In the genomic region with DNA sequence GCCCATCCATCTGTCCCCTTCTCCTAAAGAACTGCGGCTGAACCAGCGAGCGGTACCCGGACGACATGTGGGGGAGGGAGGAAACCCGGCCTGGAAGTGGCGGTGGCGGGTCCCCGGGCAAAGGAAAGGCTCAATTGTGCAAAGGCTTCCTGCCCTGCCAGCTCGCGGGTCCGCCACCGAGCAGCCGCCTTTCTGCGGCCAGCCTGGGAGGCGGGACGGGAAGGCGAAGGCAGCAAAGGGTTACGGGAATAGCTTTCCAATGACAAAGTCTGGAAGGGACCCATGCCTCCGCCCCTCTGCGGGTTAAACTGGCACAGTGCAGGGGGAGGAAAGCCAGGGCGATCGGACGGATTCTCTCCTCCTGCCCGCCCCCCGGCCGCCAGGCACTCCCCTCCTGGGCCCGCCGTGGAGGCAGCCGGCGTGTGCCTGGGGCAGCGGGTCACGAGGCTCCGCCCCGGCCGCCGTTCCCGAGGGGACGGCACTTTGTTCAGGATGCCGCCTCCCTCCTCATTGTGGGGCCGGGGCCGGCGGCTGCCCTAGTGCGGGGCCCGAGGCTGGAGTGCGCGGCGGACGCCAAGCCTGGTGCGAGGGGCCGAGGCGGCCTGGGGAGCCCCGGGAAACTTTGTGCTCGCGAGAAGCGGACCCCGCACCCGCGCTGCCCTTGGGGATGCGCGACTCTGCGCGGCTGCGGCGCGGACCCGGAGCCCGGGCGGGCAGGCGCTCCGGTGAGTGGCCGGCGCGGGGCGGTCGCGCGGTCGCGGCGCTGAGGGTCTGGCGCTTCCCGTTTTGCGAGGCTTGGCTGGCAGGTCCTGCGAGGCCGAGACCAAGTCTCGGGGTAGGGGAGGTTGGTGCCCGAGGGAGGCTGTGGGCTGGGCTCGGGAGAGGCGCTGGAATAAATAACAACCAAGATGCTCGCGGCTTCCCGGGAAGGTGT, we compare ENCODE assay signal across 8 cellular contexts. TPM values are rescaled to one million over a fixed set of nuclear protein-coding genes. Genes with fewer than 3 reads are reported as not detected.
A peak's percentile ranks its signal among the peaks of the same experiment; 100 is the strongest.
DNase-seq lines count a peak whose midpoint lies in the region; ATAC-seq lines count a peak whose summit lies in the region.

A gene with protein sequence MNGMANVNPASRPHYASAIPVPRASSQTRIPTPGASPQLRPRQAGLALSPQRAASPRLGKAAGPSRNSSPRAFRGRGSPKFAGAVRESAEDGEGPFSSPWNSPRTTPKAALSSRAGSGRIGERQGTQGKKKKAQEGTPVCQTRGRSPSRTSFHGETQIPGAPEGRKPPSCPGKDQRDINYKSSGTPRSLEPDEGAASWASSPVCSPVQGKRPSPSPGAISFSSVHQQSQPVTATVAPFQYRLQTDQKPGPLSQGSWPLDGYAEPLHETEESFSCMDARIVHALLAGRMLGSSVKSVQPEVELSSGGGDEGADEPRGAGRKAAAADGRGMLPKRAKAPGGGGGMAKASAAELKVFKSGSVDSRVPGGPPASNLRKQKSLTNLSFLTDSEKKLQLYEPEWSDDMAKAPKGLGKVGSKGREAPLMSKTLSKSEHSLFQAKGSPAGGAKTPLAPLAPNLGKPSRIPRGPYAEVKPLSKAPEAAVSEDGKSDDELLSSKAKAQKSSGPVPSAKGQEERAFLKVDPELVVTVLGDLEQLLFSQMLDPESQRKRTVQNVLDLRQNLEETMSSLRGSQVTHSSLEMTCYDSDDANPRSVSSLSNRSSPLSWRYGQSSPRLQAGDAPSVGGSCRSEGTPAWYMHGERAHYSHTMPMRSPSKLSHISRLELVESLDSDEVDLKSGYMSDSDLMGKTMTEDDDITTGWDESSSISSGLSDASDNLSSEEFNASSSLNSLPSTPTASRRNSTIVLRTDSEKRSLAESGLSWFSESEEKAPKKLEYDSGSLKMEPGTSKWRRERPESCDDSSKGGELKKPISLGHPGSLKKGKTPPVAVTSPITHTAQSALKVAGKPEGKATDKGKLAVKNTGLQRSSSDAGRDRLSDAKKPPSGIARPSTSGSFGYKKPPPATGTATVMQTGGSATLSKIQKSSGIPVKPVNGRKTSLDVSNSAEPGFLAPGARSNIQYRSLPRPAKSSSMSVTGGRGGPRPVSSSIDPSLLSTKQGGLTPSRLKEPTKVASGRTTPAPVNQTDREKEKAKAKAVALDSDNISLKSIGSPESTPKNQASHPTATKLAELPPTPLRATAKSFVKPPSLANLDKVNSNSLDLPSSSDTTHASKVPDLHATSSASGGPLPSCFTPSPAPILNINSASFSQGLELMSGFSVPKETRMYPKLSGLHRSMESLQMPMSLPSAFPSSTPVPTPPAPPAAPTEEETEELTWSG (N-terminal part only) (plus strand): TSS at position 510 of the 934 bp plus-strand sequence. CDS start 83,758 bp downstream, outside the sequence.

- CTCF ChIA-PET in activated CD4-positive, alpha-beta T cell treated with anti-CD3 and anti-CD28 coated beads, Interleukin-2, amount 10 ng/mL, durations not matched to agents 7 days and 5 days (lab: Charles Lee), result interaction anchor here (1.6 to 1.8 kb wide), 2 partner anchors 12 to 26 kb away, joined by 7 to 8 read pairs; no protein-coding TSS in a partner anchor

- H3K27ac ChIP-seq in right cardiac atrium (ENCODE audit: low read length), result peak within 1 kb of the TSS; percentile 87

- POLR2A ChIA-PET in activated CD4-positive, alpha-beta T cell treated with anti-CD3 and anti-CD28 coated beads, Interleukin-2, amount 10 ng/mL, durations not matched to agents 7 days and 5 days (lab: Charles Lee), result no interaction called here

- no peaks in the 10 kb centered on the region for H3K27me3 ChIP-seq in right cardiac atrium (ENCODE audit: control insufficient read depth, insufficient read depth)

- H3K4me1 ChIP-seq in right cardiac atrium (ENCODE audit: control insufficient read depth, insufficient read depth, low read length), result peaks cover 9% of the 10 kb centered on the region

- H3K9me3 Mint-ChIP-seq in activated CD4-positive, alpha-beta T cell treated with anti-CD3 and anti-CD28 coated beads, Interleukin-2, amount 10 ng/mL, durations not matched to agents 7 days and 5 days, result no peaks in the 10 kb centered on the region

- no peak within 1 kb of the TSS for H3K27ac Mint-ChIP-seq in activated CD4-positive, alpha-beta T cell treated with anti-CD3 and anti-CD28 coated beads, Interleukin-2, amount 10 ng/mL, durations not matched to agents 7 days and 5 days

- peak within 1 kb of the TSS; percentile 79 for H3K4me3 ChIP-seq in right cardiac atrium (ENCODE audit: low read length)

- peaks cover 2% of the 10 kb centered on the region for H3K36me3 Mint-ChIP-seq in activated CD4-positive, alpha-beta T cell treated with anti-CD3 and anti-CD28 coated beads, Interleukin-2, amount 10 ng/mL, durations not matched to agents 7 days and 5 days (ENCODE audit: low read depth)

- peak within 1 kb of the TSS; percentile 57 for H3K4me3 Mint-ChIP-seq in activated CD4-positive, alpha-beta T cell treated with anti-CD3 and anti-CD28 coated beads, Interleukin-2, amount 10 ng/mL, durations not matched to agents 7 days and 5 days

- H3K4me1 Mint-ChIP-seq in activated CD4-positive, alpha-beta T cell treated with anti-CD3 and anti-CD28 coated beads, Interleukin-2, amount 10 ng/mL, durations not matched to agents 7 days and 5 days, result peaks cover 17% of the 10 kb centered on the region

- no peak for DNase-seq in activated CD4-positive, alpha-beta T cell treated with anti-CD3 and anti-CD28 coated beads, Interleukin-2, amount 10 ng/mL, durations not matched to agents 7 days and 5 days
- DNase-seq in activated CD4-positive, alpha-beta T cell treated with anti-CD3 and anti-CD28 coated beads for 1 hour, result no peak
- DNase-seq in NCI-H2227 treated with DMSO at 0.1 percent for 48 hours (lab: John Stamatoyannopoulos, UW), result peak; percentile 30
- peak; percentile 96 for DNase-seq in astrocyte of the hippocampus (ENCODE audit: low read depth, low spot score)
- peak; percentile 84 to 92 (median 89) for DNase-seq in right cardiac atrium
- peak; percentile 51 to 95 (median 71) for DNase-seq in posterior cingulate gyrus
- no peak for DNase-seq in GM19240 (ENCODE audit: insufficient read length, low spot score)

- intact Hi-C loops in right cardiac atrium (cut with DNase I) (loop anchor here in 1 of 4 donors (10.0 kb wide), 1 partner anchor 266 kb away; no protein-coding TSS in a partner anchor), posterior cingulate gyrus (cut with DNase I) (no loop called here)

- ATAC-seq in right cardiac atrium (peak; percentile 81 to 82), HG03196 (IDR thresholded peaks at IDR 0.05; ENCODE audit: unreplicated experiment) (no peak)

- no peaks in the 10 kb centered on the region for H3K9me3 ChIP-seq in right cardiac atrium (ENCODE audit: control insufficient read depth, low read length)

- H3K27me3 Mint-ChIP-seq in activated CD4-positive, alpha-beta T cell treated with anti-CD3 and anti-CD28 coated beads, Interleukin-2, amount 10 ng/mL, durations not matched to agents 7 days and 5 days, result peaks cover 68% of the 10 kb centered on the region

- 1% methylated on average over 93 of the region's 93 CpGs for WGBS in right cardiac atrium

RNA-seq across cellular contexts. Expression of the gene that starts here (rescaled TPM):
- total RNA-seq in activated CD4-positive, alpha-beta T cell treated with anti-CD3 and anti-CD28 coated beads, Interleukin-2, amount 10 ng/mL, durations not matched to agents 7 days and 5 days, result 1 to 10 TPM; 2.0 to 2.7 TPM
- total RNA-seq in right cardiac atrium, result 10 to 100 TPM; 13.3 to 29.1 (median 20.6) TPM
- 8.0 TPM for polyA plus RNA-seq in right cardiac atrium

Comparison
In these comparisons a context has a peak if more than half of its experiments do, and no peak if none do; other contexts are left out.
1. DNase-seq: peak in NCI-H2227 treated with DMSO at 0.1 percent for 48 hours (single experiment), astrocyte of the hippocampus (single experiment), right cardiac atrium (3 of 3) and posterior cingulate gyrus (10 of 10); none in activated CD4-positive, alpha-beta T cell treated with anti-CD3 and anti-CD28 coated beads, Interleukin-2, amount 10 ng/mL, durations not matched to agents 7 days and 5 days (single experiment), activated CD4-positive, alpha-beta T cell treated with anti-CD3 and anti-CD28 coated beads for 1 hour (single experiment) and GM19240 (single experiment).